33 cellular contexts compared by ENCODE assay signal in genomic region chr1:86448670-86449069, GRCh38. TPM values are rescaled to one million over a fixed set of nuclear protein-coding genes. Genes with fewer than 3 reads are reported as not detected.
"Had no signal": no experiment of that assay in that cellular context is flagged by ENCODE, and none has a peak within 500 bp of the region (broad histone marks: within the 10 kb centered on the region; RNA-seq: fewer than 3 reads in every experiment).

No MANE protein-coding gene starts in this region.

- H3K36me3 ChIP-seq: heart right ventricle, left ventricle myocardium inferior, right lobe of liver, tibial artery, upper lobe of right lung had no signal

- H3K27me3 ChIP-seq: foreskin keratinocyte, heart right ventricle, right lobe of liver, suprapubic skin, tibial artery, upper lobe of right lung had no signal

- H3K4me1 ChIP-seq: foreskin keratinocyte, heart right ventricle, left ventricle myocardium inferior, right lobe of liver, suprapubic skin, tibial artery, upper lobe of right lung had no signal

- H3K27ac ChIP-seq: foreskin keratinocyte, heart right ventricle, left ventricle myocardium inferior, right lobe of liver, skin epidermis, suprapubic skin, tibial artery, upper lobe of right lung, VCaP had no signal

- H3K9me3 ChIP-seq: heart right ventricle, left ventricle myocardium inferior, mucosa of descending colon, right lobe of liver, suprapubic skin, tibial artery, upper lobe of right lung had no signal

- DNase-seq: activated CD4-positive, alpha-beta T cell treated with anti-CD3 and anti-CD28 coated beads for 4 hours; activated CD4-positive, alpha-beta T cell treated with anti-CD3 and anti-CD28 coated beads, Interleukin-2, amount 50 U/mL, for 48 hours; activated CD8-positive, alpha-beta memory T cell treated with anti-CD3 and anti-CD28 coated beads for 24 hours; activated gamma-delta T cell treated with Interleukin-2 at 50 U/mL for 16 hours; activated T-cell treated with anti-CD3 and anti-CD28 coated beads, Interleukin-2, amount 50 U/mL, for 24 hours; cortex of kidney; effector memory CD8-positive, alpha-beta T cell; foreskin keratinocyte; heart right ventricle; kidney glomerular epithelial cell; left ventricle myocardium inferior; mucosa of descending colon; right lobe of liver; stimulated activated CD4-positive, alpha-beta T cell treated with anti-CD3 and anti-CD28 coated beads, Interleukin-12 subunit alpha, Interleukin-12 subunit beta, amount 100 ng/mL, for 4 hours; stimulated activated CD4-positive, alpha-beta T cell treated with anti-CD3 and anti-CD28 coated beads, Interleukin-4, amount 100 ng/mL, for 1 hour; stimulated activated naive CD8-positive, alpha-beta T cell treated with anti-CD3 and anti-CD28 coated beads, Interleukin-15, amount 100 ng/mL, for 72 hours; T-helper 2 cell; tibial artery; upper lobe of right lung had no signal

- ATAC-seq: activated naive CD4-positive, alpha-beta T cell treated with anti-CD3 and anti-CD28 coated beads, Interleukin-2, amount 50 U/mL, for 72 hours; effector memory CD8-positive, alpha-beta T cell; foreskin keratinocyte; heart right ventricle; mucosa of descending colon; right lobe of liver; stimulated activated memory B cell treated with anti-CD40 and anti-IgM and Interleukin-4, amounts not matched to agents 10 μg/mL and 1 μg/mL and 100 μg/mL, for 72 hours; stimulated activated naive CD8-positive, alpha-beta T cell treated with anti-CD3 and anti-CD28 coated beads, Interleukin-15, amount 100 ng/mL, for 72 hours; upper lobe of right lung had no signal

- H3K4me3 ChIP-seq: heart right ventricle, left ventricle myocardium inferior, lung, mucosa of descending colon, right lobe of liver, skin epidermis, suprapubic skin, tibial artery, upper lobe of right lung had no signal

RNA-seq across cellular contexts. Expression of gene CLCA1, which starts 20.1 kb away (rescaled TPM):
- total RNA-seq: activated naive CD4-positive, alpha-beta T cell treated with anti-CD3 and anti-CD28 coated beads, Interleukin-2, amount 50 U/mL, for 72 hours; cardiac septum; fibroblast of lung; foreskin keratinocyte; glomerular endothelial cell; heart right ventricle; myocyte; osteoblast; posterior vena cava; renal cortical epithelial cell; right lobe of liver; suprapubic skin; upper lobe of right lung had no signal
- polyA plus RNA-seq: foreskin keratinocyte, heart right ventricle had no signal

RNA-seq across cellular contexts. Expression of gene CLCA2, which starts 24.7 kb away (rescaled TPM):
- total RNA-seq: activated naive CD4-positive, alpha-beta T cell treated with anti-CD3 and anti-CD28 coated beads, Interleukin-2, amount 50 U/mL, for 72 hours; cardiac septum; cerebellum; left ventricle myocardium inferior; right lobe of liver; upper lobe of right lung had no signal
